20 cellular contexts compared by ENCODE assay signal in the genomic region with DNA sequence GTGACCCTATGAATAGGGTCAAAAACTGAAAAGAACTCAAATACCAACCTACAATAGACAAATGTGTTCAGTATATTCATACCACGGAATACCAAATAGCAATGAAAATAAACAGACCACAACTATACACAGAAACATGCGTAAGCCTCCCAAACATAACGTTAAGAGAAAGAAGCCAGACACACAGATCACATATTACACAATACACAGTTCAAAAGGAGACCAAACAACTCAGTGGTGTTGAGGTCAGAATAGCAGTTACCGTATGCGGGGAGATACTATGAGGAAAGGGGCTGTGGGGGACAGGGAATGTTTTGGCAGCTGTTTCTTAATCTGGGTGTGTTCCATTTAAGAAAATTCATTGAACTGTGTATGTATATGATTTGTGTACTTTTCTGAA. TPM values are rescaled to one million over a fixed set of nuclear protein-coding genes. Genes with fewer than 3 reads are reported as not detected.
A peak's percentile ranks its signal among the peaks of the same experiment; 100 is the strongest.
DNase-seq lines count a peak whose midpoint lies in the region; ATAC-seq and TF ChIP-seq lines count a peak whose summit lies in the region.
"Had no signal": no experiment of that assay in that cellular context is flagged by ENCODE, and none has a peak within 500 bp of the region (broad histone marks: within the 10 kb centered on the region; RNA-seq: fewer than 3 reads in every experiment).

No MANE protein-coding gene starts in this region.

- peaks cover 4% of the 10 kb centered on the region for H3K36me3 Mint-ChIP-seq in T-helper 17 cell (ENCODE audit: low read depth)

- peaks cover 99% of the 10 kb centered on the region for H3K79me2 ChIP-seq in Karpas-422 (ENCODE audit: low read length)
- H3K79me2 ChIP-seq in smooth muscle cell (ENCODE audit: low read depth): peaks cover 81% of the 10 kb centered on the region

- H3K4me3 ChIP-seq in Karpas-422 (ENCODE audit: low read length) (peak overlapping the region; percentile 50), fibroblast of villous mesenchyme (ENCODE audit: low read depth, low read length) (no peak overlapping the region), smooth muscle cell (no peak overlapping the region)
- H3K4me3 ChIP-seq: coronary artery, left ventricle myocardium inferior, suprapubic skin had no signal

- H3K4me1 ChIP-seq in Karpas-422 (ENCODE audit: low read length): peaks cover 100% of the 10 kb centered on the region
- H3K4me1 ChIP-seq in smooth muscle cell (ENCODE audit: low read depth): peaks cover 38% of the 10 kb centered on the region

- no peaks in the 10 kb centered on the region for H3K9me2 ChIP-seq in Karpas-422 (replicated peaks; ENCODE audit: insufficient read depth, low read length)

- H3F3A ChIP-seq in smooth muscle cell (ENCODE audit: low read depth): peaks cover 60% of the 10 kb centered on the region

- H3K27me3 ChIP-seq in Karpas-422 (ENCODE audit: low read length) (no peaks in the 10 kb centered on the region), smooth muscle cell (ENCODE audit: low read depth) (no peaks in the 10 kb centered on the region)
- H3K27me3 ChIP-seq: suprapubic skin had no signal

- no peaks in the 10 kb centered on the region for H3K9me3 ChIP-seq in Karpas-422 (ENCODE audit: low read length)
- no peaks in the 10 kb centered on the region for H3K9me3 ChIP-seq in smooth muscle cell (replicated peaks; ENCODE audit: low read depth)
- H3K9me3 ChIP-seq in T-helper 17 cell (ENCODE audit: control insufficient read depth, low read length, poor library complexity, severe bottlenecking): no peaks in the 10 kb centered on the region
- H3K9me3 ChIP-seq: left ventricle myocardium inferior, suprapubic skin had no signal

- TF ChIP-seq CTCF in fibroblast of villous mesenchyme (IDR thresholded peaks at IDR 0.05; ENCODE audit: insufficient read depth, low read depth, low read length) (no peak), smooth muscle cell (IDR thresholded peaks at IDR 0.05; ENCODE audit: borderline replicate concordance, insufficient read depth, poor library complexity, severe bottlenecking) (no peak)

- no peaks in the 10 kb centered on the region for H3K4me1 Mint-ChIP-seq in T-helper 17 cell

- H3K4me2 ChIP-seq in Karpas-422 (ENCODE audit: low read depth, low read length, poor library complexity, severe bottlenecking): peak overlapping the region; percentile 81
- H3K4me2 ChIP-seq in smooth muscle cell: peak overlapping the region; percentile 46

- H3K27ac Mint-ChIP-seq in T-helper 17 cell: no peak overlapping the region

- H4K20me1 ChIP-seq in Karpas-422 (ENCODE audit: insufficient read depth, low read depth, low read length) (no peaks in the 10 kb centered on the region), smooth muscle cell (ENCODE audit: low read depth) (peaks cover 15% of the 10 kb centered on the region)

- DNase-seq in Karpas-422 (peak; percentile 62), astrocyte of the hippocampus (ENCODE audit: low read depth, low spot score) (peak; percentile 50), fibroblast of villous mesenchyme (ENCODE audit: low read depth) (peak; percentile 99), smooth muscle cell (lab: John Stamatoyannopoulos, UW; ENCODE audit: unreplicated experiment) (no peak), T-helper 17 cell (no peak), AG08396 (ENCODE audit: low spot score) (no peak)
- DNase-seq: activated CD4-positive, alpha-beta T cell treated with anti-CD3 and anti-CD28 coated beads, Interleukin-2, amount 50 U/mL, for 4 hours; anterior cingulate cortex; left ventricle myocardium inferior; NCI-H1694; NCI-H226; NK-92 treated with Interleukin-12 subunit alpha and Interleukin-12 subunit beta, amount 100 ng/mL, for 24 hours; posterior cingulate gyrus; small intestine; stimulated activated CD8-positive, alpha-beta memory T cell treated with anti-CD3 and anti-CD28 coated beads, Interleukin-4, amount 100 ng/mL, for 48 hours had no signal

- ATAC-seq in HG03571 (IDR thresholded peaks at IDR 0.05; ENCODE audit: unreplicated experiment) (no peak), T-helper 17 cell (no peak)
- ATAC-seq: HCT116 had no signal

- H2AFZ ChIP-seq in Karpas-422 (ENCODE audit: low read length) (no peak overlapping the region), smooth muscle cell (ENCODE audit: low read depth) (no peak overlapping the region)

- peak overlapping the region; percentile 98 for H3K27ac ChIP-seq in Karpas-422 (ENCODE audit: low read length)
- H3K27ac ChIP-seq in smooth muscle cell (ENCODE audit: low read depth): peak overlapping the region; percentile 86
- H3K27ac ChIP-seq: coronary artery, left ventricle myocardium inferior, RWPE1, suprapubic skin had no signal

- H3K27me3 Mint-ChIP-seq in T-helper 17 cell: peaks cover 79% of the 10 kb centered on the region

- peak overlapping the region; percentile 68 for H3K9ac ChIP-seq in Karpas-422 (ENCODE audit: low read length)
- peak overlapping the region; percentile 53 for H3K9ac ChIP-seq in smooth muscle cell (ENCODE audit: low read depth)

- H3K36me3 ChIP-seq in Karpas-422 (ENCODE audit: insufficient read depth, low read length) (peaks cover 38% of the 10 kb centered on the region), smooth muscle cell (ENCODE audit: low read depth) (no peaks in the 10 kb centered on the region)
- H3K36me3 ChIP-seq: left ventricle myocardium inferior, suprapubic skin had no signal

- 4% methylated on average over 5 of the region's 5 CpGs for WGBS in smooth muscle cell (ENCODE audit: low lambda C conversion rate)

- no peak overlapping the region for H3K4me3 Mint-ChIP-seq in T-helper 17 cell

RNA-seq across cellular contexts. Expression of gene OSBPL10, which starts 6.6 kb away (rescaled TPM):
- 87.0 and 106 TPM in 2 replicates for total RNA-seq in Karpas-422 (2014; rRNA removed; shearing (Covaris generic); ENCODE audit: low replicate concordance)
- total RNA-seq in fibroblast of villous mesenchyme (7.3 and 16.8 TPM in 2 replicates), smooth muscle cell (44.7 and 91.5 TPM in 2 replicates), T-helper 17 cell (1 to 10 TPM in 1 of 2 donors, not detected in 1; 8.5 TPM)
- 45.1 and 48.9 TPM in 2 replicates for polyA plus RNA-seq in smooth muscle cell

RNA-seq across cellular contexts. Expression of gene ZNF860, which starts 7.1 kb away (rescaled TPM):
- total RNA-seq in Karpas-422 (2014; rRNA removed; shearing (Covaris generic); ENCODE audit: low replicate concordance): 14.6 and 22.4 TPM in 2 replicates
- 0.86 and 0.97 TPM in 2 replicates for total RNA-seq in fibroblast of villous mesenchyme
- 0.85 and 1.6 TPM in 2 replicates for total RNA-seq in smooth muscle cell
- polyA plus RNA-seq in smooth muscle cell: 0.91 and 1.2 TPM in 2 replicates
- under 1 TPM in 1 of 2 donors, not detected in 1; 0.25 TPM for total RNA-seq in T-helper 17 cell

Comparison
In these comparisons a context has a peak if more than half of its experiments do, and no peak if none do; other contexts are left out.
1. DNase-seq: peak in Karpas-422 (single experiment), astrocyte of the hippocampus (single experiment) and fibroblast of villous mesenchyme (single experiment); none in smooth muscle cell (single experiment), T-helper 17 cell (0 of 3) and AG08396 (single experiment).